Comparison of ENCODE assay signal across 19 cellular contexts in genomic region chr6:92790381-92790780, GRCh38.
DNase-seq lines count a peak whose midpoint lies in the region; ATAC-seq, FAIRE-seq and TF ChIP-seq lines count a peak whose summit lies in the region.
"Had no signal": no experiment of that assay in that cellular context is flagged by ENCODE, and none has a peak within 500 bp of the region (broad histone marks: within the 10 kb centered on the region; RNA-seq: fewer than 3 reads in every experiment).

No MANE protein-coding gene starts in this region.

- POLR2A ChIA-PET in GM12878 (lab: Charles Lee), result no interaction called here
- POLR2A ChIA-PET in PC-9 (lab: Charles Lee; ENCODE audit: unreplicated experiment), result no interaction called here

- WGBS in GM12878 (ENCODE audit: insufficient coverage, insufficient replicate concordance, low lambda C conversion rate, missing lambda C conversion rate), result 0% methylated on average over 3 of the region's 3 CpGs

- H3K36me3 ChIP-seq in Loucy (ENCODE audit: insufficient read depth, low read length) (no peaks in the 10 kb centered on the region), GM12878 (ENCODE audit: control insufficient read depth in 2 of 2, insufficient read depth in 2 of 2, low read length in 1 of 2) (no peaks in the 10 kb centered on the region), PC-9 (ENCODE audit: low read depth) (no peaks in the 10 kb centered on the region)
- H3K36me3 ChIP-seq: HAP-1 had no signal

- FAIRE-seq in GM12878 (lab: Jason Lieb, UNC), result no peak

- no peaks in the 10 kb centered on the region for H3F3A ChIP-seq in Loucy (ENCODE audit: low read depth)
- H3F3A ChIP-seq in PC-9 (ENCODE audit: insufficient read depth, low read depth), result no peaks in the 10 kb centered on the region

- H4K20me1 ChIP-seq in Loucy (ENCODE audit: insufficient read depth, low read length, poor library complexity, severe bottlenecking) (no peaks in the 10 kb centered on the region), GM12878 (ENCODE audit: control insufficient read depth, insufficient read depth) (no peaks in the 10 kb centered on the region), PC-9 (ENCODE audit: insufficient read depth) (no peaks in the 10 kb centered on the region)

- H3K9ac ChIP-seq in Loucy (ENCODE audit: low read depth, low read length, poor library complexity, severe bottlenecking), result no peak overlapping the region
- no peak overlapping the region for H3K9ac ChIP-seq in GM12878 (ENCODE audit: control insufficient read depth, insufficient read depth, low read length)

- H3K27ac ChIP-seq in GM12878 (ENCODE audit: control insufficient read depth, insufficient read depth) (no peak overlapping the region), PC-9 (no peak overlapping the region)

- TF ChIP-seq EP300 in GM12878 (IDR thresholded peaks at IDR 0.05; ENCODE audit: borderline replicate concordance in 1 of 2, control insufficient read depth in 1 of 2, low read depth in 2 of 2, low read length in 2 of 2), result no peak

- TF ChIP-seq RAD21 in GM12878 (IDR thresholded peaks at IDR 0.05; ENCODE audit: insufficient read depth, low read depth, low read length), result no peak

- peak; percentile 68 for ATAC-seq in GM12878

- H3K4me2 ChIP-seq in Loucy (ENCODE audit: low read depth, low read length, poor library complexity, severe bottlenecking), result peak overlapping the region; percentile 48
- H3K4me2 ChIP-seq in GM12878 (ENCODE audit: control insufficient read depth, insufficient read depth), result no peak overlapping the region
- H3K4me2 ChIP-seq in PC-9, result no peak overlapping the region

- BruUV-seq in GM12878 (replicated peaks; lab: Mats Ljungman, UMichigan), result no TSS peak
- BruUV-seq in PC-9 (replicated peaks; lab: Mats Ljungman, UMichigan), result no TSS peak

- RAD21 ChIA-PET in GM12878 (lab: Charles Lee; ENCODE audit: unreplicated experiment), result no interaction called here

- TF ChIP-seq POLR2A in GM12878 (IDR thresholded peaks at IDR 0.05; ENCODE audit: low read depth, low read length), result no peak

- CTCF ChIA-PET in GM12878 (lab: Yijun Ruan, JAX), result interaction anchor here (1.2 to 1.4 kb wide), 2 partner anchors 12 to 20 kb away, joined by 3 to 6 read pairs; no protein-coding TSS in a partner anchor
- CTCF ChIA-PET in PC-9 (lab: Charles Lee), result no interaction called here

- H3K4me1 ChIP-seq in Loucy (ENCODE audit: insufficient read depth, low read length, poor library complexity, severe bottlenecking) (no peaks in the 10 kb centered on the region), GM12878 (ENCODE audit: control insufficient read depth, insufficient read depth, low read length) (no peaks in the 10 kb centered on the region), PC-9 (replicated peaks; ENCODE audit: insufficient read depth) (no peaks in the 10 kb centered on the region)
- H3K4me1 ChIP-seq: HAP-1 had no signal

- H3K9me2 ChIP-seq in Loucy (replicated peaks; ENCODE audit: low read depth, low read length) (no peaks in the 10 kb centered on the region), PC-9 (ENCODE audit: insufficient read depth) (no peaks in the 10 kb centered on the region)

- intact Hi-C loops in GM12878 (cut with micrococcal nuclease; ENCODE audit: unreplicated experiment) (no loop called here), PC-9 (cut with micrococcal nuclease; ENCODE audit: unreplicated experiment) (no loop called here)

- no peaks in the 10 kb centered on the region for H3K9me3 ChIP-seq in Loucy (ENCODE audit: insufficient read depth, low read depth, low read length)
- no peaks in the 10 kb centered on the region for H3K9me3 ChIP-seq in GM12878 (replicated peaks; ENCODE audit: control insufficient read depth, insufficient read depth, low read length)
- H3K9me3 ChIP-seq in PC-9 (ENCODE audit: insufficient read depth, low read depth), result no peaks in the 10 kb centered on the region
- H3K9me3 ChIP-seq: HAP-1 had no signal

- H3K4me3 ChIP-seq in GM12865 (ENCODE audit: low read depth, low read length) (no peak overlapping the region), Loucy (ENCODE audit: low read length, poor library complexity, severe bottlenecking) (no peak overlapping the region), GM12878 (no peak overlapping the region), PC-9 (no peak overlapping the region)
- H3K4me3 ChIP-seq: HAP-1 had no signal

- H2AFZ ChIP-seq in Loucy (ENCODE audit: low read length) (peak overlapping the region; percentile 87), GM12878 (ENCODE audit: control insufficient read depth, low read depth, low read length) (no peak overlapping the region), PC-9 (no peak overlapping the region)

- H3K27me3 ChIP-seq in Loucy (ENCODE audit: insufficient read depth, low read length, poor library complexity, severe bottlenecking) (no peaks in the 10 kb centered on the region), GM12878 (replicated peaks in 1 of 2; ENCODE audit: control insufficient read depth in 2 of 2, insufficient read depth in 2 of 2, low read length in 1 of 2) (no peaks in the 10 kb centered on the region; a peak in 1 of 4 replicates), PC-9 (ENCODE audit: insufficient read depth, low read depth) (no peaks in the 10 kb centered on the region)

- TF ChIP-seq CTCF in GM12865 (IDR thresholded peaks at IDR 0.05; ENCODE audit: insufficient read depth, low read depth, low read length, missing control alignments) (no peak), Loucy (conservative IDR thresholded peaks at IDR 0.05; ENCODE audit: low read length) (no peak), GM12878 (IDR thresholded peaks at IDR 0.05 in 2 of 3, conservative IDR thresholded peaks at IDR 0.05 in 1 of 3; ENCODE audit: control insufficient read depth in 2 of 3, extremely low read depth in 1 of 3, insufficient read depth in 1 of 3, low read depth in 3 of 3, low read length in 3 of 3) (no peak), PC-9 (conservative IDR thresholded peaks at IDR 0.05) (no peak)

- no peaks in the 10 kb centered on the region for H3K79me2 ChIP-seq in Loucy (ENCODE audit: insufficient read depth, low read length)
- H3K79me2 ChIP-seq in GM12878 (ENCODE audit: control insufficient read depth, insufficient read depth, low read length), result no peaks in the 10 kb centered on the region
- H3K79me2 ChIP-seq in PC-9 (ENCODE audit: low read depth), result no peaks in the 10 kb centered on the region

- DNase-seq in GM12865 (ENCODE audit: low read depth), result peak; percentile 24
- peak; percentile 45 to 64 for DNase-seq in NCI-H526 (lab: John Stamatoyannopoulos, UW)
- no peak for DNase-seq in GM12878 (ENCODE audit: low read depth, low spot score)
- no peak for DNase-seq in globus pallidus (ENCODE audit: low spot score)
- no peak for DNase-seq in inferior parietal cortex (ENCODE audit: extremely low spot score)
- no peak for DNase-seq in PC-9
- DNase-seq in stimulated activated CD4-positive, alpha-beta T cell treated with anti-CD3 and anti-CD28 coated beads, Interleukin-15, amount 100 ng/mL, for 24 hours, result no peak
- DNase-seq: AML-193; Calu3; CD4-positive, CD25-positive, alpha-beta regulatory T cell; GF-D8; IMR-90; NCI-H1436; NCI-H2029 treated with DMSO at 0.1 percent for 48 hours; NCI-H345; NCI-H774; SW 1271 had no signal

- SMC1A ChIA-PET in GM12878 (lab: Charles Lee; ENCODE audit: uncharacterized antibody, unreplicated experiment), result no interaction called here

- in situ Hi-C loops in GM12878 (cut with MboI), result no loop called here

TF ChIP-seq in GM12878, 131 proteins besides CTCF, POLR2A, EP300 and RAD21:
- no peak for TF ChIP-seq IRF3 (IDR thresholded peaks at IDR 0.05)

Comparison
In these comparisons a context has a peak if more than half of its experiments do, and no peak if none do; other contexts are left out.
1. DNase-seq: peak in GM12865 (single experiment) and NCI-H526 (2 of 2); none in GM12878 (single experiment), globus pallidus (single experiment), inferior parietal cortex (single experiment), PC-9 (0 of 2) and stimulated activated CD4-positive, alpha-beta T cell treated with anti-CD3 and anti-CD28 coated beads, Interleukin-15, amount 100 ng/mL, for 24 hours (single experiment).